In genomic region chr7:44573464-44574285, GRCh38 we compare ENCODE assay signal across 8 cellular contexts. TPM values are rescaled to one million over a fixed set of nuclear protein-coding genes. Genes with fewer than 3 reads are reported as not detected.
DNase-seq lines count a peak whose midpoint lies in the region; ATAC-seq, FAIRE-seq and TF ChIP-seq lines count a peak whose summit lies in the region.

TSS of gene DDX56 (minus strand) at chr7:44573908. CDS start at chr7:44573895, 13 bp downstream.

- H3K4me3 Mint-ChIP-seq in Calu3 (ENCODE audit: low read depth, unreplicated experiment), result peak within 1 kb of the TSS; percentile 93

- peak; percentile 96 for ATAC-seq in GM21447 (IDR thresholded peaks at IDR 0.05; ENCODE audit: unreplicated experiment)

- H4K20me1 ChIP-seq in OCI-LY1 (ENCODE audit: insufficient read depth, low read length) (no peaks in the 10 kb centered on the region), endothelial cell of umbilical vein (replicated peaks; ENCODE audit: control insufficient read depth, extremely low read depth, insufficient read depth, low read length) (no peaks in the 10 kb centered on the region)

- WGBS in HUES64, result 15% methylated on average over 74 of the region's 74 CpGs

- H2AFZ ChIP-seq in OCI-LY1 (ENCODE audit: low read length), result no peak within 1 kb of the TSS
- H2AFZ ChIP-seq in endothelial cell of umbilical vein (ENCODE audit: low read depth, low read length), result peak within 1 kb of the TSS; percentile 60

- dilution Hi-C loops in endothelial cell of umbilical vein (cut with MboI; ENCODE audit: extremely low pct_ligation_motif_present, low sequenced_read_pairs), result no loop called here

- peak; percentile 98 for FAIRE-seq in endothelial cell of umbilical vein (lab: Jason Lieb, UNC)

- POLR2A ChIA-PET in endothelial cell of umbilical vein (lab: Charles Lee), result interaction anchor here (0.5 to 1.0 kb wide), 5 partner anchors 9 to 275 kb away, joined by 3 to 6 read pairs (median 4); partner anchors contain the start of genes H2AZ2 and TMED4

- peak; percentile 97 for DNase-seq in Calu3
- peak; percentile 89 for DNase-seq in activated CD8-positive, alpha-beta memory T cell treated with anti-CD3 and anti-CD28 coated beads, Interleukin-2, amount 50 U/mL, for 4 hours
- peak; percentile 96 for DNase-seq in endothelial cell of umbilical vein (ENCODE audit: low read depth, low spot score)
- DNase-seq in midbrain (lab: John Stamatoyannopoulos, UW), result peak; percentile 98
- DNase-seq in stimulated activated CD8-positive, alpha-beta memory T cell treated with anti-CD3 and anti-CD28 coated beads, Interleukin-2, amount 100 ng/mL, for 1 hour (ENCODE audit: low read depth in 2 of 2), result peak; percentile 87

- intact Hi-C loops in Calu3 (cut with micrococcal nuclease; ENCODE audit: unreplicated experiment) (loop anchor here (5.0 kb wide), 1 partner anchor 919 kb away; no protein-coding TSS in a partner anchor), endothelial cell of umbilical vein (cut with micrococcal nuclease) (loop anchor here (5.0 kb wide), 1 partner anchor 316 kb away; no protein-coding TSS in a partner anchor)

- H3K9me2 ChIP-seq in OCI-LY1 (ENCODE audit: low read depth, low read length), result no peaks in the 10 kb centered on the region

- H3F3A ChIP-seq in OCI-LY1 (ENCODE audit: insufficient read depth, low read length), result no peaks in the 10 kb centered on the region

- H3K27ac Mint-ChIP-seq in Calu3 (ENCODE audit: unreplicated experiment), result peak within 1 kb of the TSS; percentile 86

- H3K9me3 ChIP-seq in HUES64 (ENCODE audit: insufficient read depth, low read depth, low read length), result no peaks in the 10 kb centered on the region
- H3K9me3 ChIP-seq in OCI-LY1 (ENCODE audit: low read length), result no peaks in the 10 kb centered on the region
- H3K9me3 ChIP-seq in endothelial cell of umbilical vein (replicated peaks; ENCODE audit: control insufficient read depth, insufficient read depth, low read length), result no peaks in the 10 kb centered on the region

- H3K27me3 ChIP-seq in HUES64 (ENCODE audit: insufficient read depth, low read length), result no peaks in the 10 kb centered on the region
- no peaks in the 10 kb centered on the region for H3K27me3 ChIP-seq in OCI-LY1 (ENCODE audit: insufficient read depth, low read length)
- no peaks in the 10 kb centered on the region for H3K27me3 ChIP-seq in endothelial cell of umbilical vein (ENCODE audit: control insufficient read depth in 2 of 2, insufficient read depth in 2 of 2, low read length in 2 of 2)

- no peaks in the 10 kb centered on the region for H3K9me1 ChIP-seq in endothelial cell of umbilical vein (replicated peaks; ENCODE audit: control insufficient read depth, extremely low read depth, insufficient read depth, low read length)

- peaks cover 26% of the 10 kb centered on the region for H3K4me1 Mint-ChIP-seq in Calu3 (ENCODE audit: low read depth, unreplicated experiment)

- no peaks in the 10 kb centered on the region for H3K9me3 Mint-ChIP-seq in Calu3 (ENCODE audit: low read depth, unreplicated experiment)

- CTCF ChIA-PET in Calu3 (lab: Charles Lee) (interaction anchor here (0.6 to 1.5 kb wide), 6 partner anchors 8 to 563 kb away, joined by 3 to 8 read pairs (median 4); partner anchors contain the start of gene NPC1L1), endothelial cell of umbilical vein (lab: Charles Lee) (interaction anchor here (0.8 to 1.6 kb wide), 7 partner anchors 9 to 562 kb away, joined by 3 to 16 read pairs (median 4); partner anchors contain the start of gene TMED4)

- peak within 1 kb of the TSS; percentile 82 for H3K27ac ChIP-seq in HUES64 (ENCODE audit: low read depth, low read length)
- peak within 1 kb of the TSS; percentile 44 for H3K27ac ChIP-seq in OCI-LY1 (ENCODE audit: low read depth, low read length, poor library complexity, severe bottlenecking)
- peak within 1 kb of the TSS; percentile 73 for H3K27ac ChIP-seq in endothelial cell of umbilical vein (ENCODE audit: insufficient read depth, low read depth, low read length)

- H3K27me3 Mint-ChIP-seq in Calu3 (ENCODE audit: unreplicated experiment), result no peaks in the 10 kb centered on the region

- H3K36me3 Mint-ChIP-seq in Calu3 (ENCODE audit: insufficient read depth, unreplicated experiment), result peaks cover 96% of the 10 kb centered on the region

- H3K4me1 ChIP-seq in HUES64 (ENCODE audit: insufficient read depth, low read length), result peaks cover 4% of the 10 kb centered on the region; the same call in 1 of the 2 replicates
- H3K4me1 ChIP-seq in OCI-LY1 (ENCODE audit: insufficient read depth, low read length, severe bottlenecking), result peaks cover 23% of the 10 kb centered on the region
- peaks cover 9% of the 10 kb centered on the region for H3K4me1 ChIP-seq in endothelial cell of umbilical vein (ENCODE audit: control insufficient read depth, extremely low read depth, insufficient read depth, low read length)

- TF ChIP-seq POLR2A in endothelial cell of umbilical vein (IDR thresholded peaks at IDR 0.05; ENCODE audit: low read depth, low read length), result peak; percentile 95

- TF ChIP-seq CTCF in Calu3 (IDR thresholded peaks at IDR 0.05; ENCODE audit: unreplicated experiment) (no peak), OCI-LY1 (IDR thresholded peaks at IDR 0.05; ENCODE audit: low read length) (no peak), endothelial cell of umbilical vein (IDR thresholded peaks at IDR 0.05; ENCODE audit: extremely low read depth in 1 of 2, insufficient read depth in 1 of 2, low read depth in 1 of 2, low read length in 2 of 2) (no peak)

- H3K79me2 ChIP-seq in OCI-LY1 (ENCODE audit: insufficient read depth, low read length) (peaks cover 14% of the 10 kb centered on the region), endothelial cell of umbilical vein (ENCODE audit: control insufficient read depth, insufficient read depth, low read length) (peaks cover 26% of the 10 kb centered on the region)

- peak within 1 kb of the TSS; percentile 92 for H3K9ac ChIP-seq in HUES64 (ENCODE audit: low read depth, low read length)
- peak within 1 kb of the TSS; percentile 95 for H3K9ac ChIP-seq in OCI-LY1 (ENCODE audit: low read length)
- peak within 1 kb of the TSS; percentile 80 for H3K9ac ChIP-seq in endothelial cell of umbilical vein (replicated peaks; ENCODE audit: extremely low read depth, insufficient read depth, low read length)

- peak within 1 kb of the TSS; percentile 85 for H3K4me2 ChIP-seq in OCI-LY1 (ENCODE audit: low read length)
- peak within 1 kb of the TSS; percentile 88 for H3K4me2 ChIP-seq in endothelial cell of umbilical vein (ENCODE audit: insufficient read depth, low read length)

- peak within 1 kb of the TSS; percentile 93 for H3K4me3 ChIP-seq in HUES64 (ENCODE audit: low read length)
- peak within 1 kb of the TSS; percentile 87 for H3K4me3 ChIP-seq in OCI-LY1 (ENCODE audit: low read depth, low read length, poor library complexity, severe bottlenecking)
- peak within 1 kb of the TSS; percentile 36 to 77 (median 54) for H3K4me3 ChIP-seq in endothelial cell of umbilical vein (replicated peaks in 1 of 3; ENCODE audit: insufficient read depth in 1 of 3, low read depth in 1 of 3, low read length in 3 of 3)

- no TSS peak for BruUV-seq in Calu3 (replicated peaks; lab: Mats Ljungman, UMichigan)
- BruUV-seq in endothelial cell of umbilical vein (replicated peaks; lab: Mats Ljungman, UMichigan), result TSS peak; percentile 55

- H3K36me3 ChIP-seq in HUES64 (ENCODE audit: insufficient read depth, low read length), result peaks cover 66% of the 10 kb centered on the region
- H3K36me3 ChIP-seq in OCI-LY1 (ENCODE audit: insufficient read depth, low read length), result peaks cover 65% of the 10 kb centered on the region
- H3K36me3 ChIP-seq in endothelial cell of umbilical vein (ENCODE audit: control insufficient read depth in 2 of 2, extremely low read depth in 1 of 2, insufficient read depth in 2 of 2, low read length in 2 of 2), result peaks cover 24 to 30% of the 10 kb centered on the region in 2 experiments

TF ChIP-seq in endothelial cell of umbilical vein, 7 proteins besides CTCF, POLR2A, EP300 and RAD21:
- TF ChIP-seq MAX (IDR thresholded peaks at IDR 0.05; ENCODE audit: insufficient read depth, insufficient read length) (peak; percentile 90), MYC (IDR thresholded peaks at IDR 0.05; ENCODE audit: low read depth, low read length) (no peak), POLR2AphosphoS5 (IDR thresholded peaks at IDR 0.05; ENCODE audit: insufficient read depth, low read depth, low read length) (peak; percentile 96)

RNA-seq across cellular contexts. Expression of gene DDX56, which starts in this region (rescaled TPM):
- total RNA-seq in Calu3 (2022), result 157 and 168 TPM in 2 replicates
- polyA plus RNA-seq in HUES64 (2013, experiment 1 of 2), result 57.6 TPM
- polyA plus RNA-seq in HUES64 (2013, experiment 2 of 2), result 44.7 TPM
- 93.4 and 96.6 TPM in 2 replicates for total RNA-seq in endothelial cell of umbilical vein
- polyA plus RNA-seq in endothelial cell of umbilical vein, result 94.7 and 102 TPM in 2 replicates
- 66.4 and 67.2 TPM in 2 replicates for polyA plus RNA-seq in endothelial cell of umbilical vein (2011; cell fraction: cytosol; rRNA removed)
- 272 and 287 TPM in 2 replicates for polyA plus RNA-seq in endothelial cell of umbilical vein (2011; cell fraction: nucleus; rRNA removed)
- 61.9 and 86.4 TPM in 2 replicates for polyA plus RNA-seq in endothelial cell of umbilical vein (2012)
- polyA minus RNA-seq in endothelial cell of umbilical vein, result 79.2 and 98.5 TPM in 2 replicates
- 69.1 TPM for polyA minus RNA-seq in endothelial cell of umbilical vein (2011; cell fraction: cytosol; rRNA and poly(A)+ RNA removed)
- 54.5 and 59.4 TPM in 2 replicates for polyA minus RNA-seq in endothelial cell of umbilical vein (2011; cell fraction: nucleus; rRNA and poly(A)+ RNA removed)

Comparison
In these comparisons a context has a peak if more than half of its experiments do, and no peak if none do; other contexts are left out.
1. Peak in every context shown above with its lines: DNase-seq, ATAC-seq, H3K4me3 ChIP-seq and H3K27ac ChIP-seq.